ENCODE assay signal across 16 cellular contexts in genomic region chr21:42579456-42580075, GRCh38.
"Had no signal": no experiment of that assay in that cellular context is flagged by ENCODE, and none has a peak within 500 bp of the region (broad histone marks: within the 10 kb centered on the region; RNA-seq: fewer than 3 reads in every experiment).

No MANE protein-coding gene starts in this region.

- H3K27me3 ChIP-seq: ascending aorta, cardiac muscle cell, heart left ventricle, vagina had no signal

- H3K4me3 ChIP-seq: ascending aorta, cardiac muscle cell, heart left ventricle, thoracic aorta, vagina had no signal

- H3K27ac ChIP-seq: ascending aorta, cardiac muscle cell, foreskin keratinocyte, heart left ventricle, thoracic aorta, vagina, WERI-Rb-1 had no signal

- H3K9me3 ChIP-seq: thoracic aorta, vagina had no signal

- ATAC-seq: activated naive CD8-positive, alpha-beta T cell treated with anti-CD3 and anti-CD28 coated beads, Interleukin-2, amount 50 U/mL, for 24 hours; foreskin keratinocyte; T-cell had no signal

- H3K4me1 ChIP-seq: ascending aorta, foreskin keratinocyte, vagina had no signal

- DNase-seq: activated CD4-positive, alpha-beta T cell treated with anti-CD3 and anti-CD28 coated beads for 4 hours; activated gamma-delta T cell; activated naive CD8-positive, alpha-beta T cell treated with anti-CD3 and anti-CD28 coated beads, Interleukin-2, amount 50 U/mL, for 24 hours; foreskin keratinocyte; midbrain; naive B cell; stimulated activated CD4-positive, alpha-beta T cell treated with anti-CD3 and anti-CD28 coated beads, Interleukin-12 subunit alpha, Interleukin-12 subunit beta, amount 100 ng/mL, for 4 hours; stimulated activated naive CD4-positive, alpha-beta T cell; T1000 had no signal

- H3K36me3 ChIP-seq: cardiac muscle cell, thoracic aorta, vagina, WERI-Rb-1 had no signal
